In the genomic region with DNA sequence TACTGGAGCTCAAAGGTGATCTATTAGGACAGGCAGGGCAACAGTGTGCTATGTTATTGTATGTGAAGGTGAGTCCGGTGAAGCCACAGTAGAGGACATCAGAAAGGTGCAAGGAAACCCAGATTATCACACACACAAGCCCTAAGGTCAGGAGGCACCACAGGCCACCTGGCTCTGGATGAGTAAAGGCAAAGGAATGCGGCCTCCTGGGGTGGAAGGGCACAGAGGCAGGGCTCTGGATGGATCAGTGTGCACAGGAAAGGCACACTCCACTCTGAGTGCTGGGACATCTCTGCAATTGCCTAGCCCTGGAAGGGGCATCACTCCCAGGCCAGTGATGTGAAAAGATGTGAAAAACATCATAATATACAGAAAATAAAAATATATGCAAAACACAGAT, we compare ENCODE assay signal across 15 cellular contexts.
DNase-seq lines count a peak whose midpoint lies in the region; ATAC-seq, FAIRE-seq and TF ChIP-seq lines count a peak whose summit lies in the region.
"Had no signal": no experiment of that assay in that cellular context is flagged by ENCODE, and none has a peak within 500 bp of the region (broad histone marks: within the 10 kb centered on the region; RNA-seq: fewer than 3 reads in every experiment).

No MANE protein-coding gene starts in this region.

- H3K36me3 ChIP-seq in HUES64 (ENCODE audit: insufficient read depth, low read length) (no peaks in the 10 kb centered on the region), mammary epithelial cell (ENCODE audit: insufficient read depth, low read length) (no peaks in the 10 kb centered on the region), HepG2 (replicated peaks in 1 of 2; ENCODE audit: control insufficient read depth in 1 of 2, insufficient read depth in 2 of 2, low read length in 2 of 2) (no peaks in the 10 kb centered on the region)

- TF ChIP-seq POLR2A in HepG2 (IDR thresholded peaks at IDR 0.05; ENCODE audit: insufficient read depth in 1 of 2, low read depth in 2 of 2, low read length in 2 of 2) (no peak), erythroblast (IDR thresholded peaks at IDR 0.05; ENCODE audit: low read length) (no peak)

- TF ChIP-seq CTCF in Calu3 (IDR thresholded peaks at IDR 0.05; ENCODE audit: unreplicated experiment) (no peak), mammary epithelial cell (conservative IDR thresholded peaks at IDR 0.05 in 1 of 2, IDR thresholded peaks at IDR 0.05 in 1 of 2; ENCODE audit: extremely low read depth in 1 of 2, insufficient read depth in 1 of 2, low read depth in 1 of 2, low read length in 2 of 2) (no peak), HepG2 (CRISPR knock-in tag; IDR thresholded peaks at IDR 0.05) (no peak)

- BruUV-seq in Calu3 (replicated peaks; lab: Mats Ljungman, UMichigan) = no TSS peak
- no TSS peak for BruUV-seq in mammary epithelial cell (replicated peaks; lab: Mats Ljungman, UMichigan)
- BruUV-seq in HepG2 (replicated peaks; lab: Mats Ljungman, UMichigan) = no TSS peak

- ATAC-seq in HepG2 (peak; percentile 56; the same call in 2 of the 3 replicates), GM18861 (IDR thresholded peaks at IDR 0.05; ENCODE audit: unreplicated experiment) (no peak)
- ATAC-seq: natural killer cell had no signal

- no peaks in the 10 kb centered on the region for H3K9me3 Mint-ChIP-seq in Calu3 (ENCODE audit: low read depth, unreplicated experiment)

- H3K79me2 ChIP-seq in mammary epithelial cell (ENCODE audit: insufficient read depth, low read length) = no peaks in the 10 kb centered on the region
- H3K79me2 ChIP-seq in HepG2 (ENCODE audit: insufficient read depth, low read length) = no peaks in the 10 kb centered on the region

- intact Hi-C loops in Calu3 (cut with micrococcal nuclease; ENCODE audit: unreplicated experiment) (loop anchor here (10.0 kb wide), 1 partner anchor 302 kb away; no protein-coding TSS in a partner anchor), mammary epithelial cell (cut with micrococcal nuclease) (loop anchor here (5.0 kb wide), 2 partner anchors 300 to 380 kb away; no protein-coding TSS in a partner anchor), HepG2 (cut with micrococcal nuclease; ENCODE audit: unreplicated experiment) (no loop called here)

- TF ChIP-seq RAD21 in HepG2 (CRISPR knock-in tag; IDR thresholded peaks at IDR 0.05) = no peak

- H3K27ac ChIP-seq in HUES64 (ENCODE audit: low read depth, low read length) = peak overlapping the region; percentile 45; the same call in 1 of the 2 replicates
- no peak overlapping the region for H3K27ac ChIP-seq in mammary epithelial cell (ENCODE audit: insufficient read depth, low read depth, low read length)
- H3K27ac ChIP-seq in HepG2 (ENCODE audit: extremely low read length, insufficient read depth, low read length) = no peak overlapping the region

- no peaks in the 10 kb centered on the region for H3K4me1 Mint-ChIP-seq in Calu3 (ENCODE audit: low read depth, unreplicated experiment)
- H3K4me1 Mint-ChIP-seq: natural killer cell had no signal

- no peak overlapping the region for H3K4me2 ChIP-seq in mammary epithelial cell (ENCODE audit: insufficient read depth, low read depth, low read length)
- no peak overlapping the region for H3K4me2 ChIP-seq in HepG2 (ENCODE audit: low read depth, low read length)

- no peak overlapping the region for H3K4me3 Mint-ChIP-seq in Calu3 (ENCODE audit: low read depth, unreplicated experiment)
- H3K4me3 Mint-ChIP-seq: natural killer cell had no signal

- CTCF ChIA-PET in Calu3 (lab: Charles Lee) (no interaction called here), mammary epithelial cell (lab: Charles Lee; ENCODE audit: low non-redundant PET) (no interaction called here), HepG2 (lab: Yijun Ruan, JAX; ENCODE audit: low intra/inter-chr PET ratio, low total read pairs) (no interaction called here)

- DNase-seq in Calu3 (peak; percentile 26), mammary epithelial cell (peak; percentile 21), HepG2 (ENCODE audit: low spot score) (no peak), erythroblast (lab: John Stamatoyannopoulos, UW) (no peak), NCI-H774 (lab: John Stamatoyannopoulos, UW) (no peak), retina (no peak)
- DNase-seq: activated CD4-positive, alpha-beta T cell treated with anti-CD3 and anti-CD28 coated beads for 48 hours; activated naive CD4-positive, alpha-beta T cell treated with anti-CD3 and anti-CD28 coated beads, Interleukin-2, amount 50 U/mL, for 16 hours; DMS 273 treated with DMSO at 0.1 percent for 48 hours; natural killer cell; NCI-H1092; NCI-H2171 treated with DMSO at 0.1 percent for 48 hours; NK-92 treated with Interleukin-12 subunit alpha and Interleukin-12 subunit beta, amount 100 ng/mL, for 24 hours had no signal

- H3K9ac ChIP-seq in HUES64 (ENCODE audit: low read depth, low read length) (no peak overlapping the region), mammary epithelial cell (ENCODE audit: insufficient read depth, low read length) (no peak overlapping the region), HepG2 (ENCODE audit: insufficient read depth, low read depth, low read length) (no peak overlapping the region)

- POLR2A ChIA-PET in HepG2 (lab: Yijun Ruan, JAX) = no interaction called here

- in situ Hi-C loops in mammary epithelial cell (cut with MboI; ENCODE audit: low sequenced_read_pairs in 2 of 2) = no loop called here
- in situ Hi-C loops in HepG2 (cut with HindIII; ENCODE audit: extremely low pct_ligation_motif_present, low pct_unique_long_range_greater_than_20kb) = no loop called here

- H3K27ac Mint-ChIP-seq in Calu3 (ENCODE audit: unreplicated experiment) = no peak overlapping the region
- H3K27ac Mint-ChIP-seq: natural killer cell had no signal

- H3K9me3 ChIP-seq in HUES64 (ENCODE audit: insufficient read depth, low read depth, low read length) = no peaks in the 10 kb centered on the region
- peaks cover 2% of the 10 kb centered on the region for H3K9me3 ChIP-seq in mammary epithelial cell (replicated peaks; ENCODE audit: insufficient read depth, low read length)
- H3K9me3 ChIP-seq in HepG2 (ENCODE audit: low read length) = peaks cover 5% of the 10 kb centered on the region

- no peak overlapping the region for H2AFZ ChIP-seq in mammary epithelial cell (ENCODE audit: low read depth, low read length)
- no peak overlapping the region for H2AFZ ChIP-seq in HepG2 (ENCODE audit: low read length)

- TF ChIP-seq EP300 in HepG2 (IDR thresholded peaks at IDR 0.05; ENCODE audit: low read depth in 2 of 2, low read length in 2 of 2) (no peak), HepG2 (CRISPR knock-in tag; IDR thresholded peaks at IDR 0.05; ENCODE audit: borderline replicate concordance) (no peak)

- 91% methylated on average over 1 of the region's 2 CpGs for WGBS in HUES64
- 54% methylated on average over 2 of the region's 2 CpGs for WGBS in mammary epithelial cell (ENCODE audit: low coverage, missing lambda C conversion rate)
- WGBS in HepG2 (ENCODE audit: low lambda C conversion rate) = 13% methylated on average over 2 of the region's 2 CpGs

- peaks cover 11% of the 10 kb centered on the region for H3K4me1 ChIP-seq in HUES64 (ENCODE audit: insufficient read depth, low read length)
- no peaks in the 10 kb centered on the region for H3K4me1 ChIP-seq in mammary epithelial cell (ENCODE audit: insufficient read depth, low read length)
- no peaks in the 10 kb centered on the region for H3K4me1 ChIP-seq in HepG2 (ENCODE audit: insufficient read depth, low read length)

- no peaks in the 10 kb centered on the region for H3K36me3 Mint-ChIP-seq in Calu3 (ENCODE audit: insufficient read depth, unreplicated experiment)

- H3K4me3 ChIP-seq in HUES64 (ENCODE audit: low read length) (no peak overlapping the region), mammary epithelial cell (replicated peaks in 1 of 3; ENCODE audit: insufficient read depth in 1 of 3, low read depth in 2 of 3, low read length in 3 of 3) (no peak overlapping the region), HepG2 (replicated peaks in 1 of 3; ENCODE audit: insufficient read depth in 1 of 3, low read depth in 2 of 3, low read length in 3 of 3) (no peak overlapping the region)

- H3K27me3 Mint-ChIP-seq in Calu3 (ENCODE audit: unreplicated experiment) = no peaks in the 10 kb centered on the region

- H3K27me3 ChIP-seq in HUES64 (ENCODE audit: insufficient read depth, low read length) (no peaks in the 10 kb centered on the region), mammary epithelial cell (ENCODE audit: insufficient read depth, low read length) (no peaks in the 10 kb centered on the region), HepG2 (ENCODE audit: control insufficient read depth in 1 of 2, insufficient read depth in 2 of 2, low read length in 2 of 2) (no peaks in the 10 kb centered on the region)

- FAIRE-seq in HepG2 (lab: Jason Lieb, UNC) = no peak

- dilution Hi-C loops in mammary epithelial cell (cut with HindIII; ENCODE audit: low sequenced_read_pairs) = no loop called here

- H4K20me1 ChIP-seq in mammary epithelial cell (ENCODE audit: insufficient read depth, low read length) (no peaks in the 10 kb centered on the region), HepG2 (ENCODE audit: insufficient read depth, low read length) (no peaks in the 10 kb centered on the region)

TF ChIP-seq in HepG2, 621 proteins besides CTCF, POLR2A, EP300 and RAD21:
- TF ChIP-seq MEIS1 (CRISPR knock-in tag; IDR thresholded peaks at IDR 0.05; ENCODE audit: borderline replicate concordance) = no peak
- TF ChIP-seq FOSL2 (CRISPR knock-in tag; IDR thresholded peaks at IDR 0.05) = peak; percentile 70

Comparison
In these comparisons a context has a peak if more than half of its experiments do, and no peak if none do; other contexts are left out.
1. DNase-seq: peak in Calu3 (single experiment) and mammary epithelial cell (single experiment); none in HepG2 (single experiment), erythroblast (0 of 2), NCI-H774 (single experiment) and retina (single experiment).